Comparison of ENCODE assay signal across 1 cellular context in genomic region chr3:187983484-187984124, GRCh38.
TF ChIP-seq lines count a peak whose summit lies in the region.

No MANE protein-coding gene starts in this region.

TF ChIP-seq in HepG2, 621 proteins besides CTCF, POLR2A, EP300 and RAD21 (continued from another document and continues in another):
- TF ChIP-seq ZNF512 (CRISPR knock-in tag; IDR thresholded peaks at IDR 0.05) (no peak), ZBTB43 (CRISPR knock-in tag; conservative IDR thresholded peaks at IDR 0.05) (peak; percentile 95), ZBTB7A (CRISPR knock-in tag; IDR thresholded peaks at IDR 0.05) (0 out of 2 replicates have a peak, but pooled peaks have one; percentile 50), SIX4 (CRISPR knock-in tag; IDR thresholded peaks at IDR 0.05) (no peak; the same call in 1 of the 2 replicates), DRAP1 (CRISPR knock-in tag; IDR thresholded peaks at IDR 0.05) (peak; percentile 41; the same call in 1 of the 2 replicates), PBX2 (CRISPR knock-in tag; IDR thresholded peaks at IDR 0.05) (peak; percentile 43; the same call in 1 of the 2 replicates), BATF2 (CRISPR knock-in tag; IDR thresholded peaks at IDR 0.05) (no peak), KMT2B (CRISPR knock-in tag; IDR thresholded peaks at IDR 0.05) (no peak; the same call in 1 of the 2 replicates), ZNF674 (CRISPR knock-in tag; IDR thresholded peaks at IDR 0.05; ENCODE audit: low read depth) (no peak), ZNF432 (CRISPR knock-in tag; IDR thresholded peaks at IDR 0.05; ENCODE audit: borderline replicate concordance) (no peak), MXD4 (CRISPR knock-in tag; IDR thresholded peaks at IDR 0.05) (no peak), FOXJ3 (CRISPR knock-in tag; IDR thresholded peaks at IDR 0.05; ENCODE audit: borderline replicate concordance) (peak; percentile 79; the same call in 1 of the 2 replicates), FOXK1 (CRISPR knock-in tag; IDR thresholded peaks at IDR 0.05; ENCODE audit: borderline replicate concordance, low read depth) (no peak), RFXAP (CRISPR knock-in tag; IDR thresholded peaks at IDR 0.05; ENCODE audit: borderline replicate concordance) (peak; percentile 61), ZNF501 (CRISPR knock-in tag; IDR thresholded peaks at IDR 0.05) (peak; percentile 67; the same call in 1 of the 2 replicates), REPIN1 (CRISPR knock-in tag; IDR thresholded peaks at IDR 0.05; ENCODE audit: borderline replicate concordance, low read depth) (peak; percentile 33; the same call in 1 of the 2 replicates), ZNF253 (CRISPR knock-in tag; IDR thresholded peaks at IDR 0.05; ENCODE audit: borderline replicate concordance) (no peak), SP2 (CRISPR knock-in tag; IDR thresholded peaks at IDR 0.05) (no peak), ZNF136 (CRISPR knock-in tag; IDR thresholded peaks at IDR 0.05; ENCODE audit: low read depth) (no peak), ZBTB34 (CRISPR knock-in tag; IDR thresholded peaks at IDR 0.05) (peak; percentile 52; the same call in 1 of the 2 replicates), ZBTB42 (CRISPR knock-in tag; IDR thresholded peaks at IDR 0.05) (no peak), YEATS4 (CRISPR knock-in tag; IDR thresholded peaks at IDR 0.05; ENCODE audit: borderline replicate concordance) (peak; percentile 58; the same call in 1 of the 2 replicates), ZEB1 (IDR thresholded peaks at IDR 0.05; ENCODE audit: insufficient replicate concordance, low read depth) (no peak), MYC (CRISPR knock-in tag; IDR thresholded peaks at IDR 0.05; ENCODE audit: borderline replicate concordance) (0 out of 2 replicates have a peak, but pooled peaks have one; percentile 29), ZNF780A (CRISPR knock-in tag; IDR thresholded peaks at IDR 0.05) (no peak), NCOA2 (CRISPR knock-in tag; IDR thresholded peaks at IDR 0.05) (peak; percentile 66), RFX1 (IDR thresholded peaks at IDR 0.05) (no peak), ZKSCAN1 (IDR thresholded peaks at IDR 0.05; ENCODE audit: low read length) (no peak), ZBTB4 (CRISPR knock-in tag; IDR thresholded peaks at IDR 0.05; ENCODE audit: borderline replicate concordance) (no peak), MIER3 (CRISPR knock-in tag; IDR thresholded peaks at IDR 0.05; ENCODE audit: borderline replicate concordance) (no peak), ATF2 (CRISPR knock-in tag; IDR thresholded peaks at IDR 0.05) (peak; percentile 44; the same call in 1 of the 2 replicates), CEBPB (IDR thresholded peaks at IDR 0.05; ENCODE audit: borderline replicate concordance, low read depth, low read length) (peak; percentile 45; the same call in 1 of the 2 replicates), PITX1 (CRISPR knock-in tag; IDR thresholded peaks at IDR 0.05) (peak; percentile 67), ZNF713 (CRISPR knock-in tag; IDR thresholded peaks at IDR 0.05) (no peak), SIN3A (IDR thresholded peaks at IDR 0.05; ENCODE audit: borderline replicate concordance, low read depth, low read length) (no peak), ZBTB40 (IDR thresholded peaks at IDR 0.05) (no peak), ZBTB40 (CRISPR knock-in tag; IDR thresholded peaks at IDR 0.05) (peak; percentile 64; the same call in 1 of the 2 replicates), ZNF460 (CRISPR knock-in tag; IDR thresholded peaks at IDR 0.05; ENCODE audit: borderline replicate concordance) (peak; percentile 98), KLF16 (CRISPR knock-in tag; IDR thresholded peaks at IDR 0.05) (peak in 1 of 2 experiments; percentile 60; a peak in 1 of 4 replicates), SNAI1 (CRISPR knock-in tag; IDR thresholded peaks at IDR 0.05; ENCODE audit: borderline replicate concordance) (peak; percentile 72; the same call in 1 of the 2 replicates), ZNF12 (CRISPR knock-in tag; IDR thresholded peaks at IDR 0.05) (no peak)
